ENCODE assay signal across 8 cellular contexts in the genomic region with DNA sequence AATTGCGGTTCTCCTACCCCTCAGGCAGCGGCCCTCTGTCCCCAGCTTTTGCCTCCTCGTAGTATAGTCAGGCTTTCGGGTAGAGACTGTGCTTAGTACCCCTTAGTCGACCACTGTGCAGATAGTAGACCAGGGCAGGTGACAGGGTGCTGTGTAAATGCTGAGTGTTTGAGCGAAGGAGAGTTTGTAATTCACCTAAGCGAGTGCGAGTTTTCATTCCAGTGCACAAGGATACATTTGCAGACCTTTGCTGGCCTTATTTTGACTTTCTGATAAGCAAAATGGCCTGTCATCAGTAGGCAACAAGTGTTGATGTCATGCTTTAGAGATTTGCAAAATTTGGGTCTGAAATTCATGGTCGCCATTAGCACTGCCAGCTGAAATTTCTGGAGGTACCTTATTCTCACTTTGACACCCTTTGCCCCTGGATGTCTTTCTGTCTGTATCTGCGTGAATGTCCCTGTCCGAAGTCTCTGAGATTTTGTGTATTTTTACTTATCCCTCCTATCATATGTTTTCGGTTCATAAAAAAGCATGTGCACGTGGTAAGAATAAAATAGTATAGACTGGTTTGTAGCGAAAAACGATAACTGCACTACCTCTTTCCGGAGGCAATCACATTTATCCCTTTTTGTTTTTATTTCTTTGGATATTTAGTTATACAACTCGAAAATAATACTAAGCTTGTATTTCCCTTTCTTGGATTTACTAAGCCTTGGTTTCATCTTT. TPM values are rescaled to one million over a fixed set of nuclear protein-coding genes. Genes with fewer than 3 reads are reported as not detected.
DNase-seq lines count a peak whose midpoint lies in the region; ATAC-seq and TF ChIP-seq lines count a peak whose summit lies in the region.

No MANE protein-coding gene starts in this region.

- H3K9me3 ChIP-seq in liver (ENCODE audit: control insufficient read depth in 4 of 4, low read length in 3 of 4), result no peaks in the 10 kb centered on the region
- no peaks in the 10 kb centered on the region for H3K9me3 ChIP-seq in transverse colon

- WGBS in liver, result 37% methylated on average over 17 of the region's 17 CpGs
- 14 to 16% methylated on average over 8 to 17 of the region's 17 CpGs for WGBS in transverse colon (ENCODE audit: low coverage in 1 of 2), 2 donors

- peak overlapping the region; percentile 7 to 84 for H3K9ac ChIP-seq in liver (ENCODE audit: low read depth in 1 of 2, low read length in 2 of 2)

- TF ChIP-seq EP300 in transverse colon (IDR thresholded peaks at IDR 0.05; ENCODE audit: low read depth), result no peak

- in situ Hi-C loops in transverse colon (cut with MboI; ENCODE audit: low pct_ligation_motif_present in 1 of 4, low pct_unique_long_range_greater_than_20kb in 1 of 4, low sequenced_read_pairs in 3 of 4), result loop anchor here in 3 of 4 donors (25.0 kb wide), 2 partner anchors 117 to 442 kb away; no protein-coding TSS in a partner anchor

- ATAC-seq in GM18498 (IDR thresholded peaks at IDR 0.05; ENCODE audit: unreplicated experiment) (peak; percentile 2), HG02981 (IDR thresholded peaks at IDR 0.05; ENCODE audit: unreplicated experiment) (peak; percentile 2), GM21515 (IDR thresholded peaks at IDR 0.05; ENCODE audit: unreplicated experiment) (no peak)

- peak overlapping the region; percentile 98 for H3K27ac Mint-ChIP-seq in activated naive CD8-positive, alpha-beta T cell treated with anti-CD3 and anti-CD28 coated beads for 36 hours

- H3K9me3 Mint-ChIP-seq in activated naive CD8-positive, alpha-beta T cell treated with anti-CD3 and anti-CD28 coated beads for 36 hours, result no peaks in the 10 kb centered on the region

- no peak for DNase-seq in activated naive CD8-positive, alpha-beta T cell treated with anti-CD3 and anti-CD28 coated beads for 36 hours
- DNase-seq in transverse colon, result no peak
- DNase-seq in NCI-H1436 (lab: John Stamatoyannopoulos, UW), result no peak
- no peak for DNase-seq in stimulated activated CD4-positive, alpha-beta T cell treated with anti-CD3 and anti-CD28 coated beads, Interleukin-4, amount 100 ng/mL, for 24 hours

- H3K27ac ChIP-seq in liver (ENCODE audit: low read depth in 1 of 2, low read length in 2 of 2) (peak overlapping the region; percentile 88 to 98), transverse colon (peak overlapping the region; percentile 92 to 96 (median 94))

- intact Hi-C loops in transverse colon (cut with DNase I; ENCODE audit: low total_unique reads), result no loop called here

- TF ChIP-seq POLR2A in transverse colon (IDR thresholded peaks at IDR 0.05), result no peak

- no peaks in the 10 kb centered on the region for H3K27me3 Mint-ChIP-seq in activated naive CD8-positive, alpha-beta T cell treated with anti-CD3 and anti-CD28 coated beads for 36 hours

- peak overlapping the region; percentile 93 for H3K4me3 Mint-ChIP-seq in activated naive CD8-positive, alpha-beta T cell treated with anti-CD3 and anti-CD28 coated beads for 36 hours

- H3K36me3 Mint-ChIP-seq in activated naive CD8-positive, alpha-beta T cell treated with anti-CD3 and anti-CD28 coated beads for 36 hours, result peaks cover 41% of the 10 kb centered on the region

- TF ChIP-seq CTCF in liver (IDR thresholded peaks at IDR 0.05; ENCODE audit: low read depth, low read length, missing input control) (no peak), transverse colon (IDR thresholded peaks at IDR 0.05) (no peak)

- H3K27me3 ChIP-seq in liver (ENCODE audit: control insufficient read depth in 4 of 4, insufficient read depth in 4 of 4, low read length in 3 of 4) (no peaks in the 10 kb centered on the region), transverse colon (no peaks in the 10 kb centered on the region)

- TF ChIP-seq RAD21 in liver (IDR thresholded peaks at IDR 0.05), result no peak

- H3K4me3 ChIP-seq in liver (ENCODE audit: low read depth in 1 of 3, low read length in 3 of 3) (peak overlapping the region; percentile 84 to 94 (median 86)), transverse colon (peak overlapping the region; percentile 54 to 74 (median 67))

- no peaks in the 10 kb centered on the region for H3K36me3 ChIP-seq in liver (ENCODE audit: control insufficient read depth in 4 of 4, insufficient read depth in 3 of 4, low read depth in 1 of 4, low read length in 3 of 4)
- no peaks in the 10 kb centered on the region for H3K36me3 ChIP-seq in transverse colon

- peaks cover 33% of the 10 kb centered on the region for H3K4me1 Mint-ChIP-seq in activated naive CD8-positive, alpha-beta T cell treated with anti-CD3 and anti-CD28 coated beads for 36 hours

- H3K4me1 ChIP-seq in liver (ENCODE audit: control insufficient read depth in 4 of 4, insufficient read depth in 4 of 4, low read length in 3 of 4) (peaks cover 5 to 23% (median 13%) of the 10 kb centered on the region in 4 donors), transverse colon (peaks cover 0 to 42% (median 21%) of the 10 kb centered on the region in 4 donors)

TF ChIP-seq in liver, 16 proteins besides CTCF, POLR2A, EP300 and RAD21:
- TF ChIP-seq, protein P1, sequence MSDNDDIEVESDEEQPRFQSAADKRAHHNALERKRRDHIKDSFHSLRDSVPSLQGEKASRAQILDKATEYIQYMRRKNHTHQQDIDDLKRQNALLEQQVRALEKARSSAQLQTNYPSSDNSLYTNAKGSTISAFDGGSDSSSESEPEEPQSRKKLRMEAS (IDR thresholded peaks at IDR 0.05), result no peak
- TF ChIP-seq JUND (IDR thresholded peaks at IDR 0.05), result no peak
- TF ChIP-seq YY1 (IDR thresholded peaks at IDR 0.05), result no peak
- TF ChIP-seq FOXA1 (IDR thresholded peaks at IDR 0.05), result no peak
- TF ChIP-seq RXRA (IDR thresholded peaks at IDR 0.05), result no peak

RNA-seq across cellular contexts. Expression of a gene that starts 1.9 kb away (rescaled TPM):
- total RNA-seq in activated naive CD8-positive, alpha-beta T cell treated with anti-CD3 and anti-CD28 coated beads for 36 hours, result 100 to 1,000 TPM; 229 to 231 TPM
- total RNA-seq in liver (10 to 100 TPM in 1 of 2 donors, 1 to 10 TPM in 1; 5.9 to 45.7 TPM), transverse colon (10 to 100 TPM in 3 of 4 donors, 1 to 10 TPM in 1; 7.9 to 53.3 (median 16.8) TPM)
- polyA plus RNA-seq in liver, result 1 to 10 TPM in 1 of 2 donors, under 1 TPM in 1; 0.57 to 5.3 TPM

Comparison
In these comparisons a context has a peak if more than half of its experiments do, and no peak if none do; other contexts are left out.
1. RNA of a gene that starts 1.9 kb away (total RNA-seq): 229 to 231 TPM in activated naive CD8-positive, alpha-beta T cell treated with anti-CD3 and anti-CD28 coated beads for 36 hours; 5.9 to 45.7 TPM in liver and 7.9 to 53.3 TPM in transverse colon; every median in the first group is over 4 times any median in the second.